1 cellular context compared by ENCODE assay signal in genomic region chr18:27749189-27749588, GRCh38.
TF ChIP-seq lines count a peak whose summit lies in the region.

No MANE protein-coding gene starts in this region.

TF ChIP-seq in GM23338, 12 proteins besides CTCF, POLR2A, EP300 and RAD21 (continued from another document):
- TF ChIP-seq REST (IDR thresholded peaks at IDR 0.05; ENCODE audit: unreplicated experiment): no peak
